ENCODE assay signal across 1 cellular context in genomic region chr3:52197842-52198625, GRCh38.
A peak's percentile ranks its signal among the peaks of the same experiment; 100 is the strongest.
TF ChIP-seq lines count a peak whose summit lies in the region.

Gene ALAS1, plus strand, starts transcription at chr3:52198160. Its CDS starts 1,082 bp downstream, at chr3:52199242.

TF ChIP-seq in HepG2, 621 proteins besides CTCF, POLR2A, EP300 and RAD21 (continued from another document and continues in another):
- peak; percentile 44; the same call in 1 of the 2 replicates for TF ChIP-seq ZNF770 (CRISPR knock-in tag; IDR thresholded peaks at IDR 0.05)
- TF ChIP-seq SAFB2 (CRISPR knock-in tag; IDR thresholded peaks at IDR 0.05; ENCODE audit: borderline replicate concordance, low read depth): no peak
- TF ChIP-seq ZNF746 (CRISPR knock-in tag; IDR thresholded peaks at IDR 0.05): 0 out of 2 replicates have a peak, but pooled peaks have one; percentile 53
- peak; percentile 45; the same call in 1 of the 2 replicates for TF ChIP-seq ARNT2 (CRISPR knock-in tag; IDR thresholded peaks at IDR 0.05; ENCODE audit: low read depth)
- no peak for TF ChIP-seq SETDB1 (CRISPR knock-in tag; IDR thresholded peaks at IDR 0.05; ENCODE audit: borderline replicate concordance)
- no peak for TF ChIP-seq ZNF614 (CRISPR knock-in tag; IDR thresholded peaks at IDR 0.05; ENCODE audit: borderline replicate concordance)
- TF ChIP-seq ZNF468 (CRISPR knock-in tag; IDR thresholded peaks at IDR 0.05): 0 out of 2 replicates have a peak, but pooled peaks have one; percentile 74
- TF ChIP-seq ZNF569 (CRISPR knock-in tag; IDR thresholded peaks at IDR 0.05; ENCODE audit: borderline replicate concordance): no peak
- TF ChIP-seq, protein P1, sequence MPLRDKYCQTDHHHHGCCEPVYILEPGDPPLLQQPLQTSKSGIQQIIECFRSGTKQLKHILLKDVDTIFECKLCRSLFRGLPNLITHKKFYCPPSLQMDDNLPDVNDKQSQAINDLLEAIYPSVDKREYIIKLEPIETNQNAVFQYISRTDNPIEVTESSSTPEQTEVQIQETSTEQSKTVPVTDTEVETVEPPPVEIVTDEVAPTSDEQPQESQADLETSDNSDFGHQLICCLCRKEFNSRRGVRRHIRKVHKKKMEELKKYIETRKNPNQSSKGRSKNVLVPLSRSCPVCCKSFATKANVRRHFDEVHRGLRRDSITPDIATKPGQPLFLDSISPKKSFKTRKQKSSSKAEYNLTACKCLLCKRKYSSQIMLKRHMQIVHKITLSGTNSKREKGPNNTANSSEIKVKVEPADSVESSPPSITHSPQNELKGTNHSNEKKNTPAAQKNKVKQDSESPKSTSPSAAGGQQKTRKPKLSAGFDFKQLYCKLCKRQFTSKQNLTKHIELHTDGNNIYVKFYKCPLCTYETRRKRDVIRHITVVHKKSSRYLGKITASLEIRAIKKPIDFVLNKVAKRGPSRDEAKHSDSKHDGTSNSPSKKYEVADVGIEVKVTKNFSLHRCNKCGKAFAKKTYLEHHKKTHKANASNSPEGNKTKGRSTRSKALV (CRISPR knock-in tag; IDR thresholded peaks at IDR 0.05): no peak
- 0 out of 2 replicates have a peak, but pooled peaks have one; percentile 68 for TF ChIP-seq ZSCAN9 (CRISPR knock-in tag; IDR thresholded peaks at IDR 0.05; ENCODE audit: borderline replicate concordance)
- TF ChIP-seq ZNF580 (CRISPR knock-in tag; IDR thresholded peaks at IDR 0.05; ENCODE audit: borderline replicate concordance, low read depth): 0 out of 2 replicates have a peak, but pooled peaks have one; percentile 68
- TF ChIP-seq NR2F1 (CRISPR knock-in tag; IDR thresholded peaks at IDR 0.05): peak in 1 of 2 experiments; percentile 44; a peak in 2 of 4 replicates
- no peak for TF ChIP-seq ZNF572 (CRISPR knock-in tag; IDR thresholded peaks at IDR 0.05)
- peak; percentile 64; the same call in 1 of the 2 replicates for TF ChIP-seq YEATS4 (CRISPR knock-in tag; IDR thresholded peaks at IDR 0.05; ENCODE audit: borderline replicate concordance)
- TF ChIP-seq, protein P2, sequence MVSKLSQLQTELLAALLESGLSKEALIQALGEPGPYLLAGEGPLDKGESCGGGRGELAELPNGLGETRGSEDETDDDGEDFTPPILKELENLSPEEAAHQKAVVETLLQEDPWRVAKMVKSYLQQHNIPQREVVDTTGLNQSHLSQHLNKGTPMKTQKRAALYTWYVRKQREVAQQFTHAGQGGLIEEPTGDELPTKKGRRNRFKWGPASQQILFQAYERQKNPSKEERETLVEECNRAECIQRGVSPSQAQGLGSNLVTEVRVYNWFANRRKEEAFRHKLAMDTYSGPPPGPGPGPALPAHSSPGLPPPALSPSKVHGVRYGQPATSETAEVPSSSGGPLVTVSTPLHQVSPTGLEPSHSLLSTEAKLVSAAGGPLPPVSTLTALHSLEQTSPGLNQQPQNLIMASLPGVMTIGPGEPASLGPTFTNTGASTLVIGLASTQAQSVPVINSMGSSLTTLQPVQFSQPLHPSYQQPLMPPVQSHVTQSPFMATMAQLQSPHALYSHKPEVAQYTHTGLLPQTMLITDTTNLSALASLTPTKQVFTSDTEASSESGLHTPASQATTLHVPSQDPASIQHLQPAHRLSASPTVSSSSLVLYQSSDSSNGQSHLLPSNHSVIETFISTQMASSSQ (IDR thresholded peaks at IDR 0.05; ENCODE audit: low read depth): no peak
- TF ChIP-seq, protein P2 (CRISPR knock-in tag; IDR thresholded peaks at IDR 0.05; ENCODE audit: borderline replicate concordance): peak; percentile 64; the same call in 1 of the 2 replicates
- TF ChIP-seq ZBTB20 (CRISPR knock-in tag; IDR thresholded peaks at IDR 0.05; ENCODE audit: borderline replicate concordance, low read depth): peak; percentile 54; the same call in 1 of the 2 replicates
- TF ChIP-seq ZNF660 (CRISPR knock-in tag; IDR thresholded peaks at IDR 0.05; ENCODE audit: borderline replicate concordance, low read depth): no peak
- TF ChIP-seq PAWR (CRISPR knock-in tag; IDR thresholded peaks at IDR 0.05; ENCODE audit: borderline replicate concordance): no peak
- TF ChIP-seq HNRNPUL1 (IDR thresholded peaks at IDR 0.05; ENCODE audit: low read depth, low read length): no peak
- TF ChIP-seq FOSL1 (CRISPR knock-in tag; IDR thresholded peaks at IDR 0.05; ENCODE audit: borderline replicate concordance): no peak
- peak; percentile 16; the same call in 1 of the 2 replicates for TF ChIP-seq NFYB (CRISPR knock-in tag; IDR thresholded peaks at IDR 0.05)
- peak; percentile 85 for TF ChIP-seq MXD3 (CRISPR knock-in tag; IDR thresholded peaks at IDR 0.05)
- no peak; the same call in 1 of the 2 replicates for TF ChIP-seq ARHGAP35 (CRISPR knock-in tag; IDR thresholded peaks at IDR 0.05; ENCODE audit: borderline replicate concordance)
- TF ChIP-seq ISL2 (CRISPR knock-in tag; IDR thresholded peaks at IDR 0.05): peak; percentile 58
- peak; percentile 53; the same call in 1 of the 2 replicates for TF ChIP-seq MEIS2 (CRISPR knock-in tag; IDR thresholded peaks at IDR 0.05)
- TF ChIP-seq, protein P3, sequence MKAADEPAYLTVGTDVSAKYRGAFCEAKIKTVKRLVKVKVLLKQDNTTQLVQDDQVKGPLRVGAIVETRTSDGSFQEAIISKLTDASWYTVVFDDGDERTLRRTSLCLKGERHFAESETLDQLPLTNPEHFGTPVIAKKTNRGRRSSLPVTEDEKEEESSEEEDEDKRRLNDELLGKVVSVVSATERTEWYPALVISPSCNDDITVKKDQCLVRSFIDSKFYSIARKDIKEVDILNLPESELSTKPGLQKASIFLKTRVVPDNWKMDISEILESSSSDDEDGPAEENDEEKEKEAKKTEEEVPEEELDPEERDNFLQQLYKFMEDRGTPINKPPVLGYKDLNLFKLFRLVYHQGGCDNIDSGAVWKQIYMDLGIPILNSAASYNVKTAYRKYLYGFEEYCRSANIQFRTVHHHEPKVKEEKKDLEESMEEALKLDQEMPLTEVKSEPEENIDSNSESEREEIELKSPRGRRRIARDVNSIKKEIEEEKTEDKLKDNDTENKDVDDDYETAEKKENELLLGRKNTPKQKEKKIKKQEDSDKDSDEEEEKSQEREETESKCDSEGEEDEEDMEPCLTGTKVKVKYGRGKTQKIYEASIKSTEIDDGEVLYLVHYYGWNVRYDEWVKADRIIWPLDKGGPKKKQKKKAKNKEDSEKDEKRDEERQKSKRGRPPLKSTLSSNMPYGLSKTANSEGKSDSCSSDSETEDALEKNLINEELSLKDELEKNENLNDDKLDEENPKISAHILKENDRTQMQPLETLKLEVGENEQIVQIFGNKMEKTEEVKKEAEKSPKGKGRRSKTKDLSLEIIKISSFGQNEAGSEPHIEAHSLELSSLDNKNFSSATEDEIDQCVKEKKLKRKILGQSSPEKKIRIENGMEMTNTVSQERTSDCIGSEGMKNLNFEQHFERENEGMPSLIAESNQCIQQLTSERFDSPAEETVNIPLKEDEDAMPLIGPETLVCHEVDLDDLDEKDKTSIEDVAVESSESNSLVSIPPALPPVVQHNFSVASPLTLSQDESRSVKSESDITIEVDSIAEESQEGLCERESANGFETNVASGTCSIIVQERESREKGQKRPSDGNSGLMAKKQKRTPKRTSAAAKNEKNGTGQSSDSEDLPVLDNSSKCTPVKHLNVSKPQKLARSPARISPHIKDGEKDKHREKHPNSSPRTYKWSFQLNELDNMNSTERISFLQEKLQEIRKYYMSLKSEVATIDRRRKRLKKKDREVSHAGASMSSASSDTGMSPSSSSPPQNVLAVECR (CRISPR knock-in tag; IDR thresholded peaks at IDR 0.05; ENCODE audit: borderline replicate concordance): peak; percentile 85; the same call in 1 of the 2 replicates
- no peak for TF ChIP-seq ZMYM2 (CRISPR knock-in tag; IDR thresholded peaks at IDR 0.05)
- TF ChIP-seq ZFX (CRISPR knock-in tag; IDR thresholded peaks at IDR 0.05; ENCODE audit: low read depth): peak; percentile 92
- TF ChIP-seq SP5 (CRISPR knock-in tag; IDR thresholded peaks at IDR 0.05; ENCODE audit: borderline replicate concordance, low read depth): peak; percentile 87
- TF ChIP-seq KDM5A (IDR thresholded peaks at IDR 0.05; ENCODE audit: borderline replicate concordance, low read length): peak; percentile 59; the same call in 1 of the 2 replicates
- TF ChIP-seq SOX13 (IDR thresholded peaks at IDR 0.05): no peak
- TF ChIP-seq SOX13 (CRISPR knock-in tag; conservative IDR thresholded peaks at IDR 0.05 in 1 of 2, IDR thresholded peaks at IDR 0.05 in 1 of 2): peak in 1 of 2 experiments; percentile 20; a peak in 1 of 4 replicates
- 0 out of 2 replicates have a peak, but pooled peaks have one; percentile 65 for TF ChIP-seq TMF1 (CRISPR knock-in tag; IDR thresholded peaks at IDR 0.05; ENCODE audit: low read depth)
- TF ChIP-seq ZNF275 (CRISPR knock-in tag; IDR thresholded peaks at IDR 0.05; ENCODE audit: borderline replicate concordance): no peak
- TF ChIP-seq ZNF136 (CRISPR knock-in tag; IDR thresholded peaks at IDR 0.05; ENCODE audit: low read depth): no peak
- TF ChIP-seq ATF5 (CRISPR knock-in tag; IDR thresholded peaks at IDR 0.05; ENCODE audit: low read depth): 0 out of 2 replicates have a peak, but pooled peaks have one; percentile 67
- TF ChIP-seq ATF7-NPFF (CRISPR knock-in tag; IDR thresholded peaks at IDR 0.05; ENCODE audit: low read depth): peak; percentile 68
- peak; percentile 71 for TF ChIP-seq AKAP8 (CRISPR knock-in tag; IDR thresholded peaks at IDR 0.05)
- 0 out of 2 replicates have a peak, but pooled peaks have one; percentile 56 for TF ChIP-seq CHCHD3 (CRISPR knock-in tag; IDR thresholded peaks at IDR 0.05)
- TF ChIP-seq MYC (CRISPR knock-in tag; IDR thresholded peaks at IDR 0.05; ENCODE audit: borderline replicate concordance): 0 out of 2 replicates have a peak, but pooled peaks have one; percentile 31
- peak; percentile 32; the same call in 1 of the 2 replicates for TF ChIP-seq ZNF891 (CRISPR knock-in tag; IDR thresholded peaks at IDR 0.05)
- TF ChIP-seq, protein P4, sequence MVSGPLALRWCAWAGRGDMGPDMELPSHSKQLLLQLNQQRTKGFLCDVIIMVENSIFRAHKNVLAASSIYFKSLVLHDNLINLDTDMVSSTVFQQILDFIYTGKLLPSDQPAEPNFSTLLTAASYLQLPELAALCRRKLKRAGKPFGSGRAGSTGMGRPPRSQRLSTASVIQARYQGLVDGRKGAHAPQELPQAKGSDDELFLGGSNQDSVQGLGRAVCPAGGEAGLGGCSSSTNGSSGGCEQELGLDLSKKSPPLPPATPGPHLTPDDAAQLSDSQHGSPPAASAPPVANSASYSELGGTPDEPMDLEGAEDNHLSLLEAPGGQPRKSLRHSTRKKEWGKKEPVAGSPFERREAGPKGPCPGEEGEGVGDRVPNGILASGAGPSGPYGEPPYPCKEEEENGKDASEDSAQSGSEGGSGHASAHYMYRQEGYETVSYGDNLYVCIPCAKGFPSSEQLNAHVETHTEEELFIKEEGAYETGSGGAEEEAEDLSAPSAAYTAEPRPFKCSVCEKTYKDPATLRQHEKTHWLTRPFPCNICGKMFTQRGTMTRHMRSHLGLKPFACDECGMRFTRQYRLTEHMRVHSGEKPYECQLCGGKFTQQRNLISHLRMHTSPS (CRISPR knock-in tag; IDR thresholded peaks at IDR 0.05; ENCODE audit: low read depth): no peak
- TF ChIP-seq ZNF781 (CRISPR knock-in tag; IDR thresholded peaks at IDR 0.05; ENCODE audit: borderline replicate concordance, not compliant biosample characterization): peak; percentile 74
